ENCODE assay signal across 1 cellular context in the genomic region with DNA sequence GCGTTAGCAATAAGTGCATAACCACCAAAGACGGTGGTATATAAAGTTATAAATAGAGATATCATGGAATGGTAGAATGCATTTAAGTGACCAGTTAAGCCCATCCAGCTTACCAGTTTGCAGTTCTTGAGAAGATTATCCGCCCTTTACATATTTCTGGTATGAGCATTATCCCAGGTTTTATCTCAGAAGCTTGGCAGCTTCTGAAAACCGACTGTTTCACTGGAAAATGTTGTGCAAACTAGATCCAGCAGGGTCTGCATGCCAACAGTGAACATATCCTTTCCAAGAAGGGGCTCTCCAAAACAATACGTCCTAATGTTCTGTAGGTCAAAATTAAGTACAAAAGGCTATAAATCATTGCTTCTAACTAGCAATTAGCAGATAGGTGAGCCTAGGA.
TF ChIP-seq lines count a peak whose summit lies in the region.

No MANE protein-coding gene starts in this region.

TF ChIP-seq in K562, 482 proteins besides CTCF, POLR2A, EP300 and RAD21:
- TF ChIP-seq, protein P1, sequence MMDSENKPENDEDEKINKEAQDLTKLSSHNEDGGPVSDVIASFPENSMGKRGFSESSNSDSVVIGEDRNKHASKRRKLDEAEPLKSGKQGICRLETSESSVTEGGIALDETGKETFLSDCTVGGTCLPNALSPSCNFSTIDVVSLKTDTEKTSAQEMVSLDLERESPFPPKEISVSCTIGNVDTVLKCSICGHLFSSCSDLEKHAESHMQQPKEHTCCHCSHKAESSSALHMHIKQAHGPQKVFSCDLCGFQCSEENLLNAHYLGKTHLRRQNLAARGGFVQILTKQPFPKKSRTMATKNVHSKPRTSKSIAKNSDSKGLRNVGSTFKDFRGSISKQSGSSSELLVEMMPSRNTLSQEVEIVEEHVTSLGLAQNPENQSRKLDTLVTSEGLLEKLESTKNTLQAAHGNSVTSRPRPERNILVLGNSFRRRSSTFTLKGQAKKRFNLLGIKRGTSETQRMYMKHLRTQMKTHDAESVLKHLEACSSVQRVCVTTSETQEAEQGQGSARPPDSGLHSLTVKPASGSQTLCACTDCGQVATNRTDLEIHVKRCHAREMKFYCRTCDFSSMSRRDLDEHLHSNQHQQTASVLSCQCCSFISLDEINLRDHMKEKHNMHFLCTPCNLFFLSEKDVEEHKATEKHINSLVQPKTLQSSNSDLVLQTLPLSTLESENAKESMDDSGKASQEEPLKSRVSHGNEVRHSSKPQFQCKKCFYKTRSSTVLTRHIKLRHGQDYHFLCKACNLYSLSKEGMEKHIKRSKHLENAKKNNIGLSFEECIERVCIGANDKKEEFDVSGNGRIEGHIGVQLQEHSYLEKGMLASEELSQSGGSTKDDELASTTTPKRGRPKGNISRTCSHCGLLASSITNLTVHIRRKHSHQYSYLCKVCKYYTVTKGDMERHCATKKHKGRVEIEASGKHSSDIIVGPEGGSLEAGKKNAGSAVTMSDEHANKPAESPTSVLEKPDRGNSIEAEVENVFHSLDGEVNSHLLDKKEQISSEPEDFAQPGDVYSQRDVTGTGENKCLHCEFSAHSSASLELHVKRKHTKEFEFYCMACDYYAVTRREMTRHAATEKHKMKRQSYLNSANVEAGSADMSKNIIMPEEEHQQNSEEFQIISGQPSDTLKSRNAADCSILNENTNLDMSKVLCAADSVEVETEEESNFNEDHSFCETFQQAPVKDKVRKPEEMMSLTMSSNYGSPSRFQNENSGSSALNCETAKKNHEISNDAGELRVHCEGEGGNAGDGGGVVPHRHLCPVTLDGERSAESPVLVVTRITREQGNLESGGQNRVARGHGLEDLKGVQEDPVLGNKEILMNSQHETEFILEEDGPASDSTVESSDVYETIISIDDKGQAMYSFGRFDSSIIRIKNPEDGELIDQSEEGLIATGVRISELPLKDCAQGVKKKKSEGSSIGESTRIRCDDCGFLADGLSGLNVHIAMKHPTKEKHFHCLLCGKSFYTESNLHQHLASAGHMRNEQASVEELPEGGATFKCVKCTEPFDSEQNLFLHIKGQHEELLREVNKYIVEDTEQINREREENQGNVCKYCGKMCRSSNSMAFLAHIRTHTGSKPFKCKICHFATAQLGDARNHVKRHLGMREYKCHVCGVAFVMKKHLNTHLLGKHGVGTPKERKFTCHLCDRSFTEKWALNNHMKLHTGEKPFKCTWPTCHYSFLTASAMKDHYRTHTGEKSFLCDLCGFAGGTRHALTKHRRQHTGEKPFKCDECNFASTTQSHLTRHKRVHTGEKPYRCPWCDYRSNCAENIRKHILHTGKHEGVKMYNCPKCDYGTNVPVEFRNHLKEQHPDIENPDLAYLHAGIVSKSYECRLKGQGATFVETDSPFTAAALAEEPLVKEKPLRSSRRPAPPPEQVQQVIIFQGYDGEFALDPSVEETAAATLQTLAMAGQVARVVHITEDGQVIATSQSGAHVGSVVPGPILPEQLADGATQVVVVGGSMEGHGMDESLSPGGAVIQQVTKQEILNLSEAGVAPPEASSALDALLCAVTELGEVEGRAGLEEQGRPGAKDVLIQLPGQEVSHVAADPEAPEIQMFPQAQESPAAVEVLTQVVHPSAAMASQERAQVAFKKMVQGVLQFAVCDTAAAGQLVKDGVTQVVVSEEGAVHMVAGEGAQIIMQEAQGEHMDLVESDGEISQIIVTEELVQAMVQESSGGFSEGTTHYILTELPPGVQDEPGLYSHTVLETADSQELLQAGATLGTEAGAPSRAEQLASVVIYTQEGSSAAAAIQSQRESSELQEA (IDR thresholded peaks at IDR 0.05; ENCODE audit: low read depth) = no peak
- TF ChIP-seq FOSL1 (tag; conservative IDR thresholded peaks at IDR 0.05) (no peak), L3MBTL2 (IDR thresholded peaks at IDR 0.05) (no peak), PTBP1 (IDR thresholded peaks at IDR 0.05; ENCODE audit: low read depth, low read length) (no peak), POLR2AphosphoS5 (IDR thresholded peaks at IDR 0.05; ENCODE audit: control insufficient read depth, insufficient read depth, low read depth, low read length) (no peak), HDAC1 (IDR thresholded peaks at IDR 0.05) (no peak), SMARCA4 (IDR thresholded peaks at IDR 0.05) (no peak), GABPB2 (CRISPR knock-in tag; conservative IDR thresholded peaks at IDR 0.05) (no peak), HMG20B (CRISPR knock-in tag; IDR thresholded peaks at IDR 0.05) (no peak), BRCA1 (IDR thresholded peaks at IDR 0.05) (no peak), BRCA1 (CRISPR knock-in tag; IDR thresholded peaks at IDR 0.05) (no peak), CCNT2 (IDR thresholded peaks at IDR 0.05; ENCODE audit: borderline replicate concordance, extremely low read depth, insufficient read length, low read depth, low read length) (no peak), YBX1 (IDR thresholded peaks at IDR 0.05) (no peak), ESRRB (CRISPR knock-in tag; IDR thresholded peaks at IDR 0.05; ENCODE audit: borderline replicate concordance) (no peak), GATAD2A (IDR thresholded peaks at IDR 0.05) (no peak)
- TF ChIP-seq, protein P2, sequence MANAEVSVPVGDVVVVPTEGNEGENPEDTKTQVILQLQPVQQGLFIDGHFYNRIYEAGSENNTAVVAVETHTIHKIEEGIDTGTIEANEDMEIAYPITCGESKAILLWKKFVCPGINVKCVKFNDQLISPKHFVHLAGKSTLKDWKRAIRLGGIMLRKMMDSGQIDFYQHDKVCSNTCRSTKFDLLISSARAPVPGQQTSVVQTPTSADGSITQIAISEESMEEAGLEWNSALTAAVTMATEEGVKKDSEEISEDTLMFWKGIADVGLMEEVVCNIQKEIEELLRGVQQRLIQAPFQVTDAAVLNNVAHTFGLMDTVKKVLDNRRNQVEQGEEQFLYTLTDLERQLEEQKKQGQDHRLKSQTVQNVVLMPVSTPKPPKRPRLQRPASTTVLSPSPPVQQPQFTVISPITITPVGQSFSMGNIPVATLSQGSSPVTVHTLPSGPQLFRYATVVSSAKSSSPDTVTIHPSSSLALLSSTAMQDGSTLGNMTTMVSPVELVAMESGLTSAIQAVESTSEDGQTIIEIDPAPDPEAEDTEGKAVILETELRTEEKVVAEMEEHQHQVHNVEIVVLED (CRISPR knock-in tag; IDR thresholded peaks at IDR 0.05) = no peak
- TF ChIP-seq, protein P3, sequence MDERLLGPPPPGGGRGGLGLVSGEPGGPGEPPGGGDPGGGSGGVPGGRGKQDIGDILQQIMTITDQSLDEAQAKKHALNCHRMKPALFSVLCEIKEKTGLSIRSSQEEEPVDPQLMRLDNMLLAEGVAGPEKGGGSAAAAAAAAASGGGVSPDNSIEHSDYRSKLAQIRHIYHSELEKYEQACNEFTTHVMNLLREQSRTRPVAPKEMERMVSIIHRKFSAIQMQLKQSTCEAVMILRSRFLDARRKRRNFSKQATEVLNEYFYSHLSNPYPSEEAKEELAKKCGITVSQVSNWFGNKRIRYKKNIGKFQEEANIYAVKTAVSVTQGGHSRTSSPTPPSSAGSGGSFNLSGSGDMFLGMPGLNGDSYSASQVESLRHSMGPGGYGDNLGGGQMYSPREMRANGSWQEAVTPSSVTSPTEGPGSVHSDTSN (CRISPR knock-in tag; IDR thresholded peaks at IDR 0.05; ENCODE audit: low read depth) = no peak
- TF ChIP-seq, protein P3 (tag; conservative IDR thresholded peaks at IDR 0.05; ENCODE audit: low read depth) = no peak
